23 cellular contexts compared by ENCODE assay signal in genomic region chr7:20835111-20835750, GRCh38. TPM values are rescaled to one million over a fixed set of nuclear protein-coding genes. Genes with fewer than 3 reads are reported as not detected.
"Had no signal": no experiment of that assay in that cellular context is flagged by ENCODE, and none has a peak within 500 bp of the region (broad histone marks: within the 10 kb centered on the region; RNA-seq: fewer than 3 reads in every experiment).

No MANE protein-coding gene starts in this region.

- H3K27me3 ChIP-seq: ascending aorta, left lung, right atrium auricular region, upper lobe of left lung had no signal

- H3K4me1 ChIP-seq: ascending aorta, left lung, right atrium auricular region, upper lobe of left lung had no signal

- H3K27me3 Mint-ChIP-seq: activated naive CD4-positive, alpha-beta T cell treated with anti-CD3 and anti-CD28 coated beads, Interleukin-2, amount 10 ng/mL, durations not matched to agents 7 days and 5 days; dendritic cell treated with granulocyte-macrophage colony-stimulating factor and Interleukin-4, amounts not matched to agents 40 ng/mL and 50 ng/mL, for 4 days; progenitor cell of endocrine pancreas had no signal

- H3K4me3 ChIP-seq: ascending aorta, left lung, right atrium auricular region, skin epidermis, upper lobe of left lung had no signal

- H3K27ac Mint-ChIP-seq: activated naive CD4-positive, alpha-beta T cell treated with anti-CD3 and anti-CD28 coated beads, Interleukin-2, amount 10 ng/mL, durations not matched to agents 7 days and 5 days; activated T-helper 2 cell treated with anti-CD3 and anti-CD28 coated beads, Interferon-gamma antibody, Interleukin-2, Interleukin-4, amounts not matched to agents 10 μg/mL and 5 μg/mL and 100 μg/mL, durations not matched to agents 14 hours and 24 hours and 36 hours; dendritic cell treated with granulocyte-macrophage colony-stimulating factor and Interleukin-4, amounts not matched to agents 40 ng/mL and 50 ng/mL, for 4 days; memory B cell; nephron; progenitor cell of endocrine pancreas had no signal

- H3K9me3 ChIP-seq: ascending aorta, left lung, right atrium auricular region, upper lobe of left lung had no signal

- DNase-seq: activated CD4-positive, alpha-beta T cell treated with anti-CD3 and anti-CD28 coated beads, Interleukin-2, amount 50 U/mL, for 4 hours; activated CD4-positive, CD25-positive, alpha-beta regulatory T cell treated with anti-CD3 and anti-CD28 coated beads, Interleukin-2, amount 50 U/mL, for 72 hours; activated naive CD4-positive, alpha-beta T cell treated with anti-CD3 and anti-CD28 coated beads, Interleukin-2, amount 10 ng/mL, durations not matched to agents 7 days and 5 days; effector memory CD4-positive, alpha-beta T cell; foreskin melanocyte; kidney; left lung; stimulated activated CD4-positive, alpha-beta T cell treated with anti-CD3 and anti-CD28 coated beads, Interleukin-4, amount 100 ng/mL, for 24 hours; stimulated activated naive CD4-positive, alpha-beta T cell; upper lobe of left lung had no signal

- FAIRE-seq: bronchial epithelial cell, kidney had no signal

- H3K36me3 Mint-ChIP-seq: activated naive CD4-positive, alpha-beta T cell treated with anti-CD3 and anti-CD28 coated beads, Interleukin-2, amount 10 ng/mL, durations not matched to agents 7 days and 5 days; memory B cell had no signal

- H3K36me3 ChIP-seq: ascending aorta, left lung, right atrium auricular region, upper lobe of left lung had no signal

- H3K27ac ChIP-seq: ascending aorta, left lung, right atrium auricular region, skin epidermis, upper lobe of left lung had no signal

- H3K9me3 Mint-ChIP-seq: activated naive CD4-positive, alpha-beta T cell treated with anti-CD3 and anti-CD28 coated beads, Interleukin-2, amount 10 ng/mL, durations not matched to agents 7 days and 5 days; activated T-helper 2 cell treated with anti-CD3 and anti-CD28 coated beads, Interferon-gamma antibody, Interleukin-2, Interleukin-4, amounts not matched to agents 10 μg/mL and 5 μg/mL and 100 μg/mL, durations not matched to agents 14 hours and 24 hours and 36 hours; dendritic cell treated with granulocyte-macrophage colony-stimulating factor and Interleukin-4, amounts not matched to agents 40 ng/mL and 50 ng/mL, for 4 days; memory B cell; nephron had no signal

- H3K4me3 Mint-ChIP-seq: activated naive CD4-positive, alpha-beta T cell treated with anti-CD3 and anti-CD28 coated beads, Interleukin-2, amount 10 ng/mL, durations not matched to agents 7 days and 5 days; dendritic cell treated with granulocyte-macrophage colony-stimulating factor and Interleukin-4, amounts not matched to agents 40 ng/mL and 50 ng/mL, for 4 days; memory B cell; nephron had no signal

- ATAC-seq: left lung had no signal

- H3K4me1 Mint-ChIP-seq: activated naive CD4-positive, alpha-beta T cell treated with anti-CD3 and anti-CD28 coated beads, Interleukin-2, amount 10 ng/mL, durations not matched to agents 7 days and 5 days; memory B cell; nephron had no signal

RNA-seq across cellular contexts. Expression of gene SP8, which starts 48.5 kb away (rescaled TPM):
- total RNA-seq: activated T-helper 2 cell treated with anti-CD3 and anti-CD28 coated beads, Interferon-gamma antibody, Interleukin-2, Interleukin-4, amounts not matched to agents 10 μg/mL and 5 μg/mL and 100 μg/mL, durations not matched to agents 14 hours and 24 hours and 36 hours; ascending aorta; bronchial epithelial cell; fibroblast of lung; kidney; left lung; mucosa of gallbladder; omental fat pad; right atrium auricular region; subcutaneous adipose tissue; upper lobe of left lung had no signal
- polyA plus RNA-seq: fibroblast of lung had no signal
